In the genomic region with DNA sequence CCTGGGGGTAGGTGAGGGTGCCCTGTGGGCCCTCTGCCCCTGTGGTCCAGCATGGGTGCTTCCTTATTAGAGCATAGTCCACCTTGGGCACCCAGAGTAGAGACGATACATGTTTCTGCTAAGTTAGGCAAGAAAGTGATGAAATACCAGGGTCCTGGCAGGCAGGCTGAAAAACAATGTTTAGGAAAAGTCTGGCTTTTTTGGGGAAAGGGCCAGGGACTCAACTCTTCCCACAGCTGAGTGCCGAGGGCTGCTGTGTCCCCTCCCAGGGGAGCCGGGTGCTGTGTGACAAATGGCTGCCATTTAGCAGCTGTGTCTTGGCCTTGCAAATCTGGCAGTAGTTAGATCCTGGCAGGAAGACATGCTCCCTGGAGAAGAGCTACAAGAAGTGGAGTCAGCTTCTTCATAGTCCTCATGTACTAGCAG, we compare ENCODE assay signal across 12 cellular contexts.
DNase-seq lines count a peak whose midpoint lies in the region; ATAC-seq and TF ChIP-seq lines count a peak whose summit lies in the region.
"Had no signal": no experiment of that assay in that cellular context is flagged by ENCODE, and none has a peak within 500 bp of the region (broad histone marks: within the 10 kb centered on the region; RNA-seq: fewer than 3 reads in every experiment).

No MANE protein-coding gene starts in this region.

- TF ChIP-seq POLR2A in stomach (IDR thresholded peaks at IDR 0.05): no peak

- intact Hi-C loops in stomach (cut with DNase I; ENCODE audit: low total_unique reads): no loop called here

- H3K36me3 Mint-ChIP-seq in GM23338 (ENCODE audit: low read depth): no peaks in the 10 kb centered on the region

- H3K9me3 Mint-ChIP-seq in GM23338: no peaks in the 10 kb centered on the region

- no peak overlapping the region for H3K4me3 Mint-ChIP-seq in GM23338

- H3K79me2 ChIP-seq in GM23338 (replicated peaks; ENCODE audit: insufficient read depth): peaks cover 72% of the 10 kb centered on the region

- TF ChIP-seq CTCF in GM23338 (conservative IDR thresholded peaks at IDR 0.05; ENCODE audit: low read depth in 2 of 2) (no peak), coronary artery (IDR thresholded peaks at IDR 0.05) (no peak), liver (IDR thresholded peaks at IDR 0.05; ENCODE audit: low read depth, low read length, missing input control) (no peak), stomach (IDR thresholded peaks at IDR 0.05) (no peak)

- H3K9me3 ChIP-seq in liver (ENCODE audit: control insufficient read depth in 4 of 4, low read length in 3 of 4) (no peaks in the 10 kb centered on the region), stomach (no peaks in the 10 kb centered on the region)

- H3K4me3 ChIP-seq in GM23338: no peak overlapping the region
- no peak overlapping the region for H3K4me3 ChIP-seq in coronary artery
- no peak overlapping the region for H3K4me3 ChIP-seq in liver (ENCODE audit: low read depth in 1 of 3, low read length in 3 of 3)
- no peak overlapping the region for H3K4me3 ChIP-seq in stomach
- H3K4me3 ChIP-seq: dorsolateral prefrontal cortex had no signal

- no peaks in the 10 kb centered on the region for H3K9me2 ChIP-seq in GM23338 (ENCODE audit: insufficient read depth)

- H3K36me3 ChIP-seq in GM23338 (ENCODE audit: insufficient read depth) (no peaks in the 10 kb centered on the region), liver (ENCODE audit: control insufficient read depth in 4 of 4, insufficient read depth in 3 of 4, low read depth in 1 of 4, low read length in 3 of 4) (no peaks in the 10 kb centered on the region), stomach (no peaks in the 10 kb centered on the region)

- no peak for TF ChIP-seq EP300 in stomach (IDR thresholded peaks at IDR 0.05)

- no peak overlapping the region for H3K27ac ChIP-seq in GM23338 (ENCODE audit: low read depth)
- peak overlapping the region; percentile 60 to 63 for H3K27ac ChIP-seq in coronary artery
- H3K27ac ChIP-seq in liver (ENCODE audit: low read depth in 1 of 2, low read length in 2 of 2): peak overlapping the region; percentile 64 to 79
- peak overlapping the region; percentile 64 to 85 (median 76) for H3K27ac ChIP-seq in stomach

- TF ChIP-seq RAD21 in liver (IDR thresholded peaks at IDR 0.05): peak in 1 of 2 donors; percentile 4

- H2AFZ ChIP-seq in GM23338: no peak overlapping the region

- H3K9ac ChIP-seq in liver (ENCODE audit: low read depth in 1 of 2, low read length in 2 of 2): no peak overlapping the region

- DNase-seq in GM23338 (ENCODE audit: low spot score): no peak
- DNase-seq in coronary artery (ENCODE audit: low spot score): peak; percentile 87
- no peak for DNase-seq in stomach
- DNase-seq in NCI-H2196 treated with DMSO at 0.1 percent for 48 hours (lab: John Stamatoyannopoulos, UW; ENCODE audit: unreplicated experiment): no peak
- DNase-seq in NCI-H128 (lab: John Stamatoyannopoulos, UW; ENCODE audit: unreplicated experiment): no peak
- DNase-seq: dorsolateral prefrontal cortex, HCEC 1CT, NCI-H1417, T1000 had no signal

- H3K4me1 ChIP-seq in GM23338 (ENCODE audit: insufficient read depth) (peaks cover 63% of the 10 kb centered on the region), liver (ENCODE audit: control insufficient read depth in 4 of 4, insufficient read depth in 4 of 4, low read length in 3 of 4) (peaks cover 28 to 79% (median 76%) of the 10 kb centered on the region in 4 donors), stomach (peaks cover 78 to 100% (median 91%) of the 10 kb centered on the region in 4 donors)

- H3F3A ChIP-seq in GM23338 (replicated peaks; ENCODE audit: low read depth): no peaks in the 10 kb centered on the region; the same call in 1 of the 2 replicates

- no peak overlapping the region for H3K4me2 ChIP-seq in GM23338

- no peaks in the 10 kb centered on the region for H4K20me1 ChIP-seq in GM23338 (replicated peaks; ENCODE audit: insufficient read depth)

- 29% methylated on average over 3 of the region's 3 CpGs for WGBS in liver
- WGBS in stomach, 5 donors: 35 to 67% (median 57%) methylated on average over 3 of the region's 3 CpGs

- H3K27me3 ChIP-seq in GM23338 (ENCODE audit: insufficient read depth) (no peaks in the 10 kb centered on the region), liver (ENCODE audit: control insufficient read depth in 4 of 4, insufficient read depth in 4 of 4, low read length in 3 of 4) (no peaks in the 10 kb centered on the region), stomach (no peaks in the 10 kb centered on the region)
- H3K27me3 ChIP-seq: dorsolateral prefrontal cortex had no signal

- ATAC-seq in GM23338 (no peak), HG03139 (IDR thresholded peaks at IDR 0.05; ENCODE audit: unreplicated experiment) (no peak), HG03045 (IDR thresholded peaks at IDR 0.05; ENCODE audit: unreplicated experiment) (no peak)

- H3K27me3 Mint-ChIP-seq in GM23338 (ENCODE audit: insufficient read depth, low read depth, poor library complexity): peaks cover 15% of the 10 kb centered on the region

- peak overlapping the region; percentile 50; the same call in 1 of the 2 replicates for H3K27ac Mint-ChIP-seq in GM23338

- peaks cover 67% of the 10 kb centered on the region for H3K4me1 Mint-ChIP-seq in GM23338

TF ChIP-seq in liver, 16 proteins besides CTCF, POLR2A, EP300 and RAD21:
- TF ChIP-seq, protein P1, sequence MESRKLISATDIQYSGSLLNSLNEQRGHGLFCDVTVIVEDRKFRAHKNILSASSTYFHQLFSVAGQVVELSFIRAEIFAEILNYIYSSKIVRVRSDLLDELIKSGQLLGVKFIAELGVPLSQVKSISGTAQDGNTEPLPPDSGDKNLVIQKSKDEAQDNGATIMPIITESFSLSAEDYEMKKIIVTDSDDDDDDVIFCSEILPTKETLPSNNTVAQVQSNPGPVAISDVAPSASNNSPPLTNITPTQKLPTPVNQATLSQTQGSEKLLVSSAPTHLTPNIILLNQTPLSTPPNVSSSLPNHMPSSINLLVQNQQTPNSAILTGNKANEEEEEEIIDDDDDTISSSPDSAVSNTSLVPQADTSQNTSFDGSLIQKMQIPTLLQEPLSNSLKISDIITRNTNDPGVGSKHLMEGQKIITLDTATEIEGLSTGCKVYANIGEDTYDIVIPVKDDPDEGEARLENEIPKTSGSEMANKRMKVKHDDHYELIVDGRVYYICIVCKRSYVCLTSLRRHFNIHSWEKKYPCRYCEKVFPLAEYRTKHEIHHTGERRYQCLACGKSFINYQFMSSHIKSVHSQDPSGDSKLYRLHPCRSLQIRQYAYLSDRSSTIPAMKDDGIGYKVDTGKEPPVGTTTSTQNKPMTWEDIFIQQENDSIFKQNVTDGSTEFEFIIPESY (IDR thresholded peaks at IDR 0.05): no peak
- TF ChIP-seq RXRA (IDR thresholded peaks at IDR 0.05) (peak; percentile 49 to 62), EGR1 (IDR thresholded peaks at IDR 0.05; ENCODE audit: low read depth in 2 of 2) (no peak), HNF4A (conservative IDR thresholded peaks at IDR 0.05) (peak; percentile 75 to 76), SP1 (IDR thresholded peaks at IDR 0.05) (peak; percentile 34)
- TF ChIP-seq, protein P2, sequence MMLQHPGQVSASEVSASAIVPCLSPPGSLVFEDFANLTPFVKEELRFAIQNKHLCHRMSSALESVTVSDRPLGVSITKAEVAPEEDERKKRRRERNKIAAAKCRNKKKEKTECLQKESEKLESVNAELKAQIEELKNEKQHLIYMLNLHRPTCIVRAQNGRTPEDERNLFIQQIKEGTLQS (IDR thresholded peaks at IDR 0.05): peak; percentile 73
